Comparison of ENCODE assay signal across 8 cellular contexts in the genomic region with DNA sequence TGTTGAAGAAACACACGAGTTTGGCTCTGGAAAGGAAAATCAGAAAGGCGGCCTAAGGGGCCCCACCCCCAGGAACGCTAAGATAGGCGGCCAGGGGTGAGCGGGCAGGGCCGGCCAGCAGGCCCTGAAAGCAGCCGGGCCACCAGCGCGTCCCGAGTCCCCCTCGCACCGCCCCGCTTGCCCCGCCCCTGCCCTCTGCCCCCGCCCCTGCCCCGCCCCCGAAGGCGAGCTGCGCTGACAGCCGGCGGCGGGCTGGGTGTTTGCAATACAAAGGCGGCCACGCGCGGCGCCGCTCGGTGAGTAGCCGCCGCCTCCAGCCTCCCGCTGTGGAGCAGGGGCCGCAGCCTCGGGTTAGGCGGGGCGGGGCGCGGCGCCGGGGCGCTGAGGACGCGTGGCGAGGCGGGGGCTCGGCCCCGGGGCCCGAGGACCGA. TPM values are rescaled to one million over a fixed set of nuclear protein-coding genes. Genes with fewer than 3 reads are reported as not detected.
DNase-seq lines count a peak whose midpoint lies in the region; ATAC-seq, FAIRE-seq and TF ChIP-seq lines count a peak whose summit lies in the region.

A gene with protein sequence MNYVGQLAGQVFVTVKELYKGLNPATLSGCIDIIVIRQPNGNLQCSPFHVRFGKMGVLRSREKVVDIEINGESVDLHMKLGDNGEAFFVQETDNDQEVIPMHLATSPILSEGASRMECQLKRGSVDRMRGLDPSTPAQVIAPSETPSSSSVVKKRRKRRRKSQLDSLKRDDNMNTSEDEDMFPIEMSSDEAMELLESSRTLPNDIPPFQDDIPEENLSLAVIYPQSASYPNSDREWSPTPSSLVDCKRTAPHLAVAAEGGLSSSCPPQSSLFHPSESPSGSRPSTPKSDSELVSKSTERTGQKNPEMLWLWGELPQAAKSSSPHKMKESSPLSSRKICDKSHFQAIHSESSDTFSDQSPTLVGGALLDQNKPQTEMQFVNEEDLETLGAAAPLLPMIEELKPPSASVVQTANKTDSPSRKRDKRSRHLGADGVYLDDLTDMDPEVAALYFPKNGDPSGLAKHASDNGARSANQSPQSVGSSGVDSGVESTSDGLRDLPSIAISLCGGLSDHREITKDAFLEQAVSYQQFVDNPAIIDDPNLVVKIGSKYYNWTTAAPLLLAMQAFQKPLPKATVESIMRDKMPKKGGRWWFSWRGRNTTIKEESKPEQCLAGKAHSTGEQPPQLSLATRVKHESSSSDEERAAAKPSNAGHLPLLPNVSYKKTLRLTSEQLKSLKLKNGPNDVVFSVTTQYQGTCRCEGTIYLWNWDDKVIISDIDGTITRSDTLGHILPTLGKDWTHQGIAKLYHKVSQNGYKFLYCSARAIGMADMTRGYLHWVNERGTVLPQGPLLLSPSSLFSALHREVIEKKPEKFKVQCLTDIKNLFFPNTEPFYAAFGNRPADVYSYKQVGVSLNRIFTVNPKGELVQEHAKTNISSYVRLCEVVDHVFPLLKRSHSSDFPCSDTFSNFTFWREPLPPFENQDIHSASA (plus strand): TSS at position 257 of the 431 bp plus-strand sequence. CDS start 18,910 bp downstream, outside the sequence.

- H3K4me1 ChIP-seq in right atrium auricular region: peaks cover 0 to 73% of the 10 kb centered on the region in 2 donors

- peak; percentile 48 for ATAC-seq in HG02678 (IDR thresholded peaks at IDR 0.05; ENCODE audit: unreplicated experiment)

- H3K27ac Mint-ChIP-seq in T-helper 2 cell treated with Interferon-gamma antibody and Interleukin-4, amounts not matched to agents 5 μg/mL and 100 μg/mL, for 36 hours: peak within 1 kb of the TSS; percentile 81

- H3K4me3 ChIP-seq in right atrium auricular region: peak within 1 kb of the TSS; percentile 80 to 87

- no peaks in the 10 kb centered on the region for H3K36me3 Mint-ChIP-seq in T-helper 2 cell treated with Interferon-gamma antibody and Interleukin-4, amounts not matched to agents 5 μg/mL and 100 μg/mL, for 36 hours (ENCODE audit: low read depth)

- H3K27ac ChIP-seq in right atrium auricular region: peak within 1 kb of the TSS; percentile 90 to 94

- TF ChIP-seq POLR2A in GM12892 (IDR thresholded peaks at IDR 0.05; ENCODE audit: low read depth, low read length): peak; percentile 73; the same call in 1 of the 2 replicates

- no peaks in the 10 kb centered on the region for H3K9me3 ChIP-seq in right atrium auricular region

- H3K27me3 ChIP-seq in right atrium auricular region: no peaks in the 10 kb centered on the region

- no peak for FAIRE-seq in GM12892 (lab: Jason Lieb, UNC)
- no peak for FAIRE-seq in urothelium cell line (lab: Jason Lieb, UNC)

- H3K9me3 Mint-ChIP-seq in T-helper 2 cell treated with Interferon-gamma antibody and Interleukin-4, amounts not matched to agents 5 μg/mL and 100 μg/mL, for 36 hours: no peaks in the 10 kb centered on the region

- H3K36me3 ChIP-seq in right atrium auricular region: no peaks in the 10 kb centered on the region

- peak within 1 kb of the TSS; percentile 93 for H3K4me3 Mint-ChIP-seq in T-helper 2 cell treated with Interferon-gamma antibody and Interleukin-4, amounts not matched to agents 5 μg/mL and 100 μg/mL, for 36 hours

- H3K27me3 Mint-ChIP-seq in T-helper 2 cell treated with Interferon-gamma antibody and Interleukin-4, amounts not matched to agents 5 μg/mL and 100 μg/mL, for 36 hours (ENCODE audit: low read depth): no peaks in the 10 kb centered on the region

- peaks cover 66% of the 10 kb centered on the region for H3K4me1 Mint-ChIP-seq in T-helper 2 cell treated with Interferon-gamma antibody and Interleukin-4, amounts not matched to agents 5 μg/mL and 100 μg/mL, for 36 hours (ENCODE audit: low read depth)

- DNase-seq in GM12892 (ENCODE audit: insufficient read length): peak; percentile 82
- peak; percentile 61 for DNase-seq in NCI-H1417 treated with DMSO at 0.1 percent for 48 hours (lab: John Stamatoyannopoulos, UW)
- peak; percentile 86 for DNase-seq in T-helper 2 cell treated with Interferon-gamma antibody and Interleukin-4, amounts not matched to agents 5 μg/mL and 100 μg/mL, for 36 hours (ENCODE audit: low spot score)
- peak; percentile 5 to 93 (median 86) for DNase-seq in anterior cingulate cortex (lab: John Stamatoyannopoulos, UW)
- peak; percentile 92 for DNase-seq in right atrium auricular region (ENCODE audit: low spot score)
- peak; percentile 88 for DNase-seq in putamen (ENCODE audit: low spot score)
- peak; percentile 97 for DNase-seq in urothelium cell line (ENCODE audit: low spot score)

- TF ChIP-seq CTCF in right atrium auricular region (IDR thresholded peaks at IDR 0.05): peak in 1 of 2 donors; percentile 21

RNA-seq across cellular contexts. Expression of the gene that starts here (rescaled TPM):
- 25.7 TPM for polyA plus RNA-seq in GM12892 (2012; ENCODE audit: missing spikeins)
- total RNA-seq in right atrium auricular region: 10 to 100 TPM; 21.0 to 27.4 TPM

Comparison
In these comparisons a context has a peak if more than half of its experiments do, and no peak if none do; other contexts are left out.
1. Peak in every context shown above with its lines: DNase-seq, ATAC-seq, H3K4me3 ChIP-seq and H3K27ac ChIP-seq.